Comparison of ENCODE assay signal across 21 cellular contexts in the genomic region with DNA sequence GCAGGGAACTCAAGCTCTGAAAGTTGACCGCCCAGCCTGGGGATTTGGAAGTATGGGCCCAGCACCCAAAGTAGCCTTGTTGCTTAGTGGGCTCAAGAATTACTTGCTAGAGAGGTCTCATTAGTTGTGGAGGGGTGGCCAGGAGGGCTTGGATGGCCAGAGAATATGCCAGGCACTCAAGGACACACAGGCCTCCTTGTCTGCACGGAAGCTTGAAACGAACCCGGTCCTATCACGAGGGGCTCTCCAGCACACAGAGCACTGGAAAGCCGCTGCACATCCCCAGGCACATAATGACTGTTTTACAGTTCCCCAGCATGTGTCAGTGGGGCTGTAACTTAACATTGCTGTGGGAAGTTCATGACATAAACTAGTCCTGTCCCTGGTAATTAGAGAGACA.
"Had no signal": no experiment of that assay in that cellular context is flagged by ENCODE, and none has a peak within 500 bp of the region (broad histone marks: within the 10 kb centered on the region; RNA-seq: fewer than 3 reads in every experiment).

No MANE protein-coding gene starts in this region.

- H3K9me3 ChIP-seq: esophagus squamous epithelium, testis, tibial nerve, upper lobe of right lung, vagina had no signal

- H3K4me3 Mint-ChIP-seq: dendritic cell treated with granulocyte-macrophage colony-stimulating factor and Interleukin-4, amounts not matched to agents 40 ng/mL and 50 ng/mL, for 4 days; effector memory CD8-positive, alpha-beta T cell; natural killer cell treated with Interleukin-12 subunit alpha and Interleukin-12 subunit beta and Interleukin-15 and Interleukin-18, amount 100 ng/mL, for 72 hours; stimulated activated naive B cell treated with anti-CD40 and anti-IgM and Interleukin-4, amounts not matched to agents 10 μg/mL and 1 μg/mL and 100 μg/mL, for 72 hours; stimulated activated naive CD8-positive, alpha-beta T cell treated with anti-CD3 and anti-CD28 coated beads, Interleukin-15, amount 100 ng/mL, for 72 hours had no signal

- H3K9me3 Mint-ChIP-seq: dendritic cell treated with granulocyte-macrophage colony-stimulating factor and Interleukin-4, amounts not matched to agents 40 ng/mL and 50 ng/mL, for 4 days; effector memory CD8-positive, alpha-beta T cell; natural killer cell treated with Interleukin-12 subunit alpha and Interleukin-12 subunit beta and Interleukin-15 and Interleukin-18, amount 100 ng/mL, for 72 hours; stimulated activated naive B cell treated with anti-CD40 and anti-IgM and Interleukin-4, amounts not matched to agents 10 μg/mL and 1 μg/mL and 100 μg/mL, for 72 hours; stimulated activated naive CD8-positive, alpha-beta T cell treated with anti-CD3 and anti-CD28 coated beads, Interleukin-15, amount 100 ng/mL, for 72 hours had no signal

- H3K27me3 ChIP-seq: esophagus squamous epithelium, hepatocyte, testis, tibial nerve, upper lobe of right lung, vagina had no signal

- H3K27ac ChIP-seq: esophagus squamous epithelium, hepatocyte, testis, tibial nerve, upper lobe of right lung, vagina had no signal

- H3K36me3 ChIP-seq: upper lobe of right lung had no signal

- H2AFZ ChIP-seq: hepatocyte had no signal

- ATAC-seq: left ventricle myocardium superior, sciatic nerve, upper lobe of right lung had no signal

- H3K79me2 ChIP-seq: hepatocyte had no signal

- H3K27me3 Mint-ChIP-seq: dendritic cell treated with granulocyte-macrophage colony-stimulating factor and Interleukin-4, amounts not matched to agents 40 ng/mL and 50 ng/mL, for 4 days; effector memory CD8-positive, alpha-beta T cell; natural killer cell treated with Interleukin-12 subunit alpha and Interleukin-12 subunit beta and Interleukin-15 and Interleukin-18, amount 100 ng/mL, for 72 hours; stimulated activated naive B cell treated with anti-CD40 and anti-IgM and Interleukin-4, amounts not matched to agents 10 μg/mL and 1 μg/mL and 100 μg/mL, for 72 hours; stimulated activated naive CD8-positive, alpha-beta T cell treated with anti-CD3 and anti-CD28 coated beads, Interleukin-15, amount 100 ng/mL, for 72 hours had no signal

- H3K4me3 ChIP-seq: esophagus squamous epithelium, hepatocyte, lung, testis, tibial nerve, upper lobe of right lung, vagina had no signal

- DNase-seq: effector memory CD8-positive, alpha-beta T cell; esophagus squamous epithelium; foreskin fibroblast; head of caudate nucleus; kidney; left cardiac atrium; left ventricle myocardium superior; mesenchymal stem cell; midbrain; posterior cingulate gyrus; testis; upper lobe of right lung had no signal

- H3K27ac Mint-ChIP-seq: dendritic cell treated with granulocyte-macrophage colony-stimulating factor and Interleukin-4, amounts not matched to agents 40 ng/mL and 50 ng/mL, for 4 days; effector memory CD8-positive, alpha-beta T cell; natural killer cell treated with Interleukin-12 subunit alpha and Interleukin-12 subunit beta and Interleukin-15 and Interleukin-18, amount 100 ng/mL, for 72 hours; stimulated activated naive B cell treated with anti-CD40 and anti-IgM and Interleukin-4, amounts not matched to agents 10 μg/mL and 1 μg/mL and 100 μg/mL, for 72 hours; stimulated activated naive CD8-positive, alpha-beta T cell treated with anti-CD3 and anti-CD28 coated beads, Interleukin-15, amount 100 ng/mL, for 72 hours had no signal

- H3K4me2 ChIP-seq: hepatocyte had no signal

- H3K36me3 Mint-ChIP-seq: natural killer cell treated with Interleukin-12 subunit alpha and Interleukin-12 subunit beta and Interleukin-15 and Interleukin-18, amount 100 ng/mL, for 72 hours had no signal

- H3K4me1 ChIP-seq: testis, tibial nerve, upper lobe of right lung, vagina had no signal
